In genomic region chr10:107442035-107442505, GRCh38 we compare ENCODE assay signal across 1 cellular context.
TF ChIP-seq lines count a peak whose summit lies in the region.

No MANE protein-coding gene starts in this region.

TF ChIP-seq in GM12878, 131 proteins besides CTCF, POLR2A, EP300 and RAD21 (continued from another document and continues in another):
- TF ChIP-seq SKIL (IDR thresholded peaks at IDR 0.05; ENCODE audit: low read depth, poor library complexity, severe bottlenecking) (peak; percentile 82), BCL3 (IDR thresholded peaks at IDR 0.05; ENCODE audit: borderline replicate concordance, insufficient read depth, low read depth, low read length, poor library complexity, severe bottlenecking) (no peak), BCL11A (IDR thresholded peaks at IDR 0.05; ENCODE audit: low read depth, low read length) (peak; percentile 84), NBN (IDR thresholded peaks at IDR 0.05) (peak; percentile 66), MAX (IDR thresholded peaks at IDR 0.05; ENCODE audit: low read depth, low read length) (no peak), PML (IDR thresholded peaks at IDR 0.05; ENCODE audit: low read length) (no peak), ZBED1 (IDR thresholded peaks at IDR 0.05; ENCODE audit: borderline replicate concordance) (no peak), ZNF687 (IDR thresholded peaks at IDR 0.05) (peak; percentile 71), CREB1 (IDR thresholded peaks at IDR 0.05; ENCODE audit: low read depth) (no peak), ZBTB4 (CRISPR knock-in tag; IDR thresholded peaks at IDR 0.05) (no peak), YBX1 (IDR thresholded peaks at IDR 0.05) (no peak), ZNF384 (IDR thresholded peaks at IDR 0.05; ENCODE audit: borderline replicate concordance, low read depth, low read length) (no peak), RUNX3 (IDR thresholded peaks at IDR 0.05; ENCODE audit: low read length) (peak; percentile 77), BCLAF1 (IDR thresholded peaks at IDR 0.05) (no peak), IRF4 (IDR thresholded peaks at IDR 0.05; ENCODE audit: low read depth, low read length) (peak; percentile 91), POU2F2 (IDR thresholded peaks at IDR 0.05; ENCODE audit: borderline replicate concordance, low read depth, low read length) (peak; percentile 27; the same call in 1 of the 3 replicates), RAD51 (IDR thresholded peaks at IDR 0.05) (peak; percentile 93), RBBP5 (conservative IDR thresholded peaks at IDR 0.05) (no peak), SUPT20H (IDR thresholded peaks at IDR 0.05; ENCODE audit: borderline replicate concordance, control insufficient read depth, low read depth, low read length) (no peak), ELK1 (IDR thresholded peaks at IDR 0.05; ENCODE audit: low read depth, low read length) (no peak), CEBPZ (IDR thresholded peaks at IDR 0.05; ENCODE audit: low read depth, low read length) (no peak), IKZF2 (IDR thresholded peaks at IDR 0.05) (peak; percentile 57 to 72; a peak in 2 of 4 replicates), SMC3 (IDR thresholded peaks at IDR 0.05; ENCODE audit: borderline replicate concordance, low read length) (no peak), FOXM1 (IDR thresholded peaks at IDR 0.05; ENCODE audit: low read depth, low read length) (peak; percentile 40; the same call in 1 of the 2 replicates), BHLHE40 (IDR thresholded peaks at IDR 0.05; ENCODE audit: borderline replicate concordance in 1 of 2, low read depth in 2 of 2, low read length in 1 of 2) (peak; percentile 75 to 76), STAT3 (IDR thresholded peaks at IDR 0.05; ENCODE audit: low read depth, low read length) (peak; percentile 45; the same call in 1 of the 2 replicates), CHD2 (IDR thresholded peaks at IDR 0.05; ENCODE audit: borderline replicate concordance, low read depth, low read length) (0 out of 2 replicates have a peak, but pooled peaks have one; percentile 48), HDAC6 (IDR thresholded peaks at IDR 0.05; ENCODE audit: unreplicated experiment) (no peak), GATAD2B (conservative IDR thresholded peaks at IDR 0.05; ENCODE audit: low read depth) (no peak), BACH1 (IDR thresholded peaks at IDR 0.05; ENCODE audit: borderline replicate concordance) (peak; percentile 94; the same call in 1 of the 2 replicates), ASH2L (IDR thresholded peaks at IDR 0.05; ENCODE audit: borderline replicate concordance, low read depth) (0 out of 2 replicates have a peak, but pooled peaks have one; percentile 53), KDM1A (IDR thresholded peaks at IDR 0.05; ENCODE audit: borderline replicate concordance) (no peak), JUNB (IDR thresholded peaks at IDR 0.05) (peak; percentile 97), PKNOX1 (IDR thresholded peaks at IDR 0.05) (peak; percentile 53), NFIC (IDR thresholded peaks at IDR 0.05; ENCODE audit: low read depth, low read length) (peak; percentile 81; the same call in 1 of the 2 replicates), SIN3A (IDR thresholded peaks at IDR 0.05; ENCODE audit: low read depth, low read length) (no peak), MXI1 (IDR thresholded peaks at IDR 0.05; ENCODE audit: low read depth, low read length) (0 out of 2 replicates have a peak, but pooled peaks have one; percentile 44), ZNF24 (IDR thresholded peaks at IDR 0.05) (peak; percentile 69; the same call in 1 of the 2 replicates), DPF2 (IDR thresholded peaks at IDR 0.05) (peak; percentile 96), ESRRA (IDR thresholded peaks at IDR 0.05; ENCODE audit: low read length) (no peak), TARDBP (IDR thresholded peaks at IDR 0.05; ENCODE audit: borderline replicate concordance) (no peak), KAT2A (conservative IDR thresholded peaks at IDR 0.05; ENCODE audit: control insufficient read depth, low read depth, low read length) (no peak), CHD1 (IDR thresholded peaks at IDR 0.05; ENCODE audit: low read depth, low read length) (no peak), MTA3 (IDR thresholded peaks at IDR 0.05; ENCODE audit: borderline replicate concordance, low read length) (no peak)
